ENCODE assay signal across 2 cellular contexts in genomic region chr3:18151199-18151598, GRCh38.
TF ChIP-seq lines count a peak whose summit lies in the region.

No MANE protein-coding gene starts in this region.

TF ChIP-seq in HepG2, 621 proteins besides CTCF, POLR2A, EP300 and RAD21:
- no peak for TF ChIP-seq TEAD3 (CRISPR knock-in tag; optimal IDR thresholded peaks at IDR 0.05; ENCODE audit: borderline replicate concordance)
- TF ChIP-seq TEAD2 (CRISPR knock-in tag; IDR thresholded peaks at IDR 0.05), result no peak
- peak; percentile 56 for TF ChIP-seq MAFF (IDR thresholded peaks at IDR 0.05; ENCODE audit: low read depth, low read length)
- TF ChIP-seq SRY (CRISPR knock-in tag; IDR thresholded peaks at IDR 0.05), result no peak
- no peak for TF ChIP-seq SOX6 (IDR thresholded peaks at IDR 0.05)
- TF ChIP-seq SOX6 (CRISPR knock-in tag; IDR thresholded peaks at IDR 0.05), result no peak
- no peak for TF ChIP-seq FOSL1 (CRISPR knock-in tag; IDR thresholded peaks at IDR 0.05; ENCODE audit: borderline replicate concordance)
- TF ChIP-seq HBP1 (CRISPR knock-in tag; IDR thresholded peaks at IDR 0.05; ENCODE audit: low read depth), result no peak
- TF ChIP-seq UBTF (CRISPR knock-in tag; IDR thresholded peaks at IDR 0.05), result no peak
- no peak for TF ChIP-seq FOXK1 (CRISPR knock-in tag; IDR thresholded peaks at IDR 0.05; ENCODE audit: borderline replicate concordance, low read depth)
- TF ChIP-seq ZNF33A (CRISPR knock-in tag; IDR thresholded peaks at IDR 0.05; ENCODE audit: borderline replicate concordance), result no peak
- TF ChIP-seq MAFK (conservative IDR thresholded peaks at IDR 0.05 in 1 of 2, IDR thresholded peaks at IDR 0.05 in 1 of 2; ENCODE audit: low read length in 2 of 2), result peak; percentile 16 to 70; a peak in 2 of 4 replicates
- TF ChIP-seq GATA4 (IDR thresholded peaks at IDR 0.05; ENCODE audit: borderline replicate concordance, low read depth), result no peak
- no peak for TF ChIP-seq ZBTB3 (CRISPR knock-in tag; IDR thresholded peaks at IDR 0.05; ENCODE audit: borderline replicate concordance, low read depth)
- no peak for TF ChIP-seq TFDP1 (CRISPR knock-in tag; IDR thresholded peaks at IDR 0.05; ENCODE audit: borderline replicate concordance)

TF ChIP-seq in IMR-90, 13 proteins besides CTCF, POLR2A, EP300 and RAD21:
- TF ChIP-seq RCOR1 (IDR thresholded peaks at IDR 0.05; ENCODE audit: insufficient replicate concordance, low read length) (no peak), CHD1 (IDR thresholded peaks at IDR 0.05; ENCODE audit: low read depth, low read length) (no peak), MAFK (IDR thresholded peaks at IDR 0.05; ENCODE audit: low read depth, low read length) (peak; percentile 48; the same call in 1 of the 2 replicates)
